In genomic region chr6:42217165-42217522, GRCh38 we compare ENCODE assay signal across 8 cellular contexts. TPM values are rescaled to one million over a fixed set of nuclear protein-coding genes. Genes with fewer than 3 reads are reported as not detected.
A peak's percentile ranks its signal among the peaks of the same experiment; 100 is the strongest.
DNase-seq lines count a peak whose midpoint lies in the region; ATAC-seq and TF ChIP-seq lines count a peak whose summit lies in the region.

No MANE protein-coding gene starts in this region.

- no peak for TF ChIP-seq CTCF in nephron (IDR thresholded peaks at IDR 0.05; ENCODE audit: unreplicated experiment in 3 of 3)

- peak in 1 of 3 donors; percentile 33 for DNase-seq in CD4-positive, CD25-positive, alpha-beta regulatory T cell
- DNase-seq in NCI-H69 (lab: John Stamatoyannopoulos, UW) (peak; percentile 57), OCI-M2 (lab: John Stamatoyannopoulos, UW; ENCODE audit: unreplicated experiment) (no peak), CD1c-positive myeloid dendritic cell (ENCODE audit: extremely low spot score) (no peak)
- DNase-seq in effector memory CD4-positive, alpha-beta T cell, result no peak

- H3K9me3 ChIP-seq in CD4-positive, CD25-positive, alpha-beta regulatory T cell (ENCODE audit: control insufficient read depth in 2 of 2, low read length in 2 of 2), result no peaks in the 10 kb centered on the region
- H3K9me3 ChIP-seq in effector memory CD4-positive, alpha-beta T cell (ENCODE audit: control insufficient read depth, low read length), result no peaks in the 10 kb centered on the region

- peaks cover 25% of the 10 kb centered on the region for H3K4me1 ChIP-seq in CD4-positive, CD25-positive, alpha-beta regulatory T cell (ENCODE audit: control insufficient read depth, insufficient read depth, low read length, poor library complexity, severe bottlenecking)
- H3K4me1 ChIP-seq in effector memory CD4-positive, alpha-beta T cell (ENCODE audit: control insufficient read depth, insufficient read depth, low read length, poor library complexity, severe bottlenecking), result peaks cover 4% of the 10 kb centered on the region

- H3K9me3 Mint-ChIP-seq in CD4-positive, CD25-positive, alpha-beta regulatory T cell, result no peaks in the 10 kb centered on the region
- no peaks in the 10 kb centered on the region for H3K9me3 Mint-ChIP-seq in nephron

- no peaks in the 10 kb centered on the region for H3K27me3 Mint-ChIP-seq in CD4-positive, CD25-positive, alpha-beta regulatory T cell
- peaks cover 4% of the 10 kb centered on the region for H3K27me3 Mint-ChIP-seq in nephron (ENCODE audit: low read depth)

- H3K36me3 Mint-ChIP-seq in CD4-positive, CD25-positive, alpha-beta regulatory T cell, result peaks cover 17% of the 10 kb centered on the region
- peaks cover 14% of the 10 kb centered on the region for H3K36me3 Mint-ChIP-seq in nephron (ENCODE audit: low read depth)

- H3K27ac ChIP-seq in CD4-positive, CD25-positive, alpha-beta regulatory T cell (ENCODE audit: insufficient read depth, low read length, poor library complexity, severe bottlenecking), result peak overlapping the region; percentile 76
- H3K27ac ChIP-seq in effector memory CD4-positive, alpha-beta T cell (ENCODE audit: insufficient read depth, low read length, poor library complexity, severe bottlenecking), result peak overlapping the region; percentile 70

- peaks cover 9 to 38% (median 20%) of the 10 kb centered on the region in 4 donors for H3K4me1 Mint-ChIP-seq in CD4-positive, CD25-positive, alpha-beta regulatory T cell
- H3K4me1 Mint-ChIP-seq in nephron, result peaks cover 11% of the 10 kb centered on the region

- no peaks in the 10 kb centered on the region for H3K27me3 ChIP-seq in CD4-positive, CD25-positive, alpha-beta regulatory T cell (ENCODE audit: control insufficient read depth, insufficient read depth, low read length)
- no peaks in the 10 kb centered on the region for H3K27me3 ChIP-seq in effector memory CD4-positive, alpha-beta T cell (replicated peaks; ENCODE audit: control insufficient read depth, insufficient read depth, low read length, poor library complexity, severe bottlenecking)

- peak overlapping the region; percentile 95 to 99 (median 97) for H3K27ac Mint-ChIP-seq in CD4-positive, CD25-positive, alpha-beta regulatory T cell
- H3K27ac Mint-ChIP-seq in nephron, result peak overlapping the region; percentile 97 to 99 (median 97)

- no peak for ATAC-seq in CD4-positive, CD25-positive, alpha-beta regulatory T cell (ENCODE audit: low read depth in 2 of 2)
- ATAC-seq in GM21423 (IDR thresholded peaks at IDR 0.05; ENCODE audit: unreplicated experiment), result no peak
- no peak for ATAC-seq in GM21360 (IDR thresholded peaks at IDR 0.05; ENCODE audit: unreplicated experiment)

- H3K4me3 Mint-ChIP-seq in CD4-positive, CD25-positive, alpha-beta regulatory T cell, result peak overlapping the region; percentile 97 to 99 (median 99)
- H3K4me3 Mint-ChIP-seq in nephron, result peak overlapping the region; percentile 96 to 98 (median 96)

- peak overlapping the region; percentile 98 for H3K4me3 ChIP-seq in CD4-positive, CD25-positive, alpha-beta regulatory T cell (ENCODE audit: low read depth, low read length)
- peak overlapping the region; percentile 80 for H3K4me3 ChIP-seq in effector memory CD4-positive, alpha-beta T cell (ENCODE audit: insufficient read depth, low read depth, low read length, poor library complexity, severe bottlenecking)

- peaks cover 20% of the 10 kb centered on the region for H3K36me3 ChIP-seq in CD4-positive, CD25-positive, alpha-beta regulatory T cell (ENCODE audit: control insufficient read depth, insufficient read depth, low read length)
- peaks cover 18% of the 10 kb centered on the region for H3K36me3 ChIP-seq in effector memory CD4-positive, alpha-beta T cell (ENCODE audit: control insufficient read depth, insufficient read depth, low read length)

RNA-seq across cellular contexts. Expression of gene MRPS10, which starts 0.5 kb away (rescaled TPM):
- total RNA-seq in CD4-positive, CD25-positive, alpha-beta regulatory T cell, result 16.2 TPM
- polyA plus RNA-seq in CD4-positive, CD25-positive, alpha-beta regulatory T cell, result 10 to 100 TPM; 44.7 to 53.9 (median 48.3) TPM

RNA-seq across cellular contexts. Expression of gene GUCA1B, which starts 22.4 kb away (rescaled TPM):
- total RNA-seq in CD4-positive, CD25-positive, alpha-beta regulatory T cell, result 2.2 TPM
- polyA plus RNA-seq in CD4-positive, CD25-positive, alpha-beta regulatory T cell, result under 1 TPM in 1 of 4 donors, not detected in 3; 0.40 TPM

RNA-seq across cellular contexts. Expression of gene GUCA1A, which starts 44.0 kb away (rescaled TPM):
- not detected for total RNA-seq in CD4-positive, CD25-positive, alpha-beta regulatory T cell
- polyA plus RNA-seq in CD4-positive, CD25-positive, alpha-beta regulatory T cell, result not detected
